1 cellular context compared by ENCODE assay signal in the genomic region with DNA sequence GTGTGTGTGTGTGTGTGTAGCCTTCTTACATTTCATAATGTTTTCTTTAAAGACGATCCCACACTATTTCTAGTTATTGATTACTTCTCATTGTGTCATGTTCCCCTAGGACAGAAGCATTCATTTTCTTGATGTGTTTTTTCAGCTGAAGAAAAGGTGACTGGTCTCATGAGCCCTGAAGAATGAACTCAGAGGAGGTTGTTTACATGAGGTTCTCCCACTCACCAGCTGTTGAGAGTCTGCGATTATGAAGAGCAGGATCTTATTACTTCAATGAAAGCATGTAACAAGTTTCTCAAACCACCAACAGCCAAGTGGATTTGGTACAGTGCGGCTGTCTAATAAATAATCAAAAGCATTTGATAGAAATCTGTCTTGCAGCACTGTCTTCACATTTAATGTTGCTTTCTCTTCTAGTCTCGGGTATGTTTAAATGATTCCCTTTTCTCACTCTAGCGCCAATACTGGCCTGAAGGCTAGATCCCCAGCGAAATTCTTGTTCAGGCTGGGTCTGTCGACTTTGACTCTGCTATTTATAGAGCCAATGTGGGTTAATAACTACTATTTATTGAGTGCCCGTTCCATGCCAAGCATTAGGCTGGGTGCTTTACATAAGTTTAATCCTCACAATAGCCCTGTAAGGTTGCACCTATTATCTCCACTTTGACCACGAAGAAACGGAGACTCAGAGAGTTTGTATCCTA.
TF ChIP-seq lines count a peak whose summit lies in the region.

No MANE protein-coding gene starts in this region.

TF ChIP-seq in K562, 482 proteins besides CTCF, POLR2A, EP300 and RAD21 (continued from another document):
- TF ChIP-seq, protein P1, sequence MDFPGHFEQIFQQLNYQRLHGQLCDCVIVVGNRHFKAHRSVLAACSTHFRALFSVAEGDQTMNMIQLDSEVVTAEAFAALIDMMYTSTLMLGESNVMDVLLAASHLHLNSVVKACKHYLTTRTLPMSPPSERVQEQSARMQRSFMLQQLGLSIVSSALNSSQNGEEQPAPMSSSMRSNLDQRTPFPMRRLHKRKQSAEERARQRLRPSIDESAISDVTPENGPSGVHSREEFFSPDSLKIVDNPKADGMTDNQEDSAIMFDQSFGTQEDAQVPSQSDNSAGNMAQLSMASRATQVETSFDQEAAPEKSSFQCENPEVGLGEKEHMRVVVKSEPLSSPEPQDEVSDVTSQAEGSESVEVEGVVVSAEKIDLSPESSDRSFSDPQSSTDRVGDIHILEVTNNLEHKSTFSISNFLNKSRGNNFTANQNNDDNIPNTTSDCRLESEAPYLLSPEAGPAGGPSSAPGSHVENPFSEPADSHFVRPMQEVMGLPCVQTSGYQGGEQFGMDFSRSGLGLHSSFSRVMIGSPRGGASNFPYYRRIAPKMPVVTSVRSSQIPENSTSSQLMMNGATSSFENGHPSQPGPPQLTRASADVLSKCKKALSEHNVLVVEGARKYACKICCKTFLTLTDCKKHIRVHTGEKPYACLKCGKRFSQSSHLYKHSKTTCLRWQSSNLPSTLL (IDR thresholded peaks at IDR 0.05), result no peak
- 0 out of 2 replicates have a peak, but pooled peaks have one; percentile 8 for TF ChIP-seq BHLHE40 (IDR thresholded peaks at IDR 0.05; ENCODE audit: low read length)
- peak; percentile 34 for TF ChIP-seq DACH1 (IDR thresholded peaks at IDR 0.05; ENCODE audit: partially characterized antibody)
- TF ChIP-seq ZC3H8 (IDR thresholded peaks at IDR 0.05), result no peak
